8 cellular contexts compared by ENCODE assay signal in the genomic region with DNA sequence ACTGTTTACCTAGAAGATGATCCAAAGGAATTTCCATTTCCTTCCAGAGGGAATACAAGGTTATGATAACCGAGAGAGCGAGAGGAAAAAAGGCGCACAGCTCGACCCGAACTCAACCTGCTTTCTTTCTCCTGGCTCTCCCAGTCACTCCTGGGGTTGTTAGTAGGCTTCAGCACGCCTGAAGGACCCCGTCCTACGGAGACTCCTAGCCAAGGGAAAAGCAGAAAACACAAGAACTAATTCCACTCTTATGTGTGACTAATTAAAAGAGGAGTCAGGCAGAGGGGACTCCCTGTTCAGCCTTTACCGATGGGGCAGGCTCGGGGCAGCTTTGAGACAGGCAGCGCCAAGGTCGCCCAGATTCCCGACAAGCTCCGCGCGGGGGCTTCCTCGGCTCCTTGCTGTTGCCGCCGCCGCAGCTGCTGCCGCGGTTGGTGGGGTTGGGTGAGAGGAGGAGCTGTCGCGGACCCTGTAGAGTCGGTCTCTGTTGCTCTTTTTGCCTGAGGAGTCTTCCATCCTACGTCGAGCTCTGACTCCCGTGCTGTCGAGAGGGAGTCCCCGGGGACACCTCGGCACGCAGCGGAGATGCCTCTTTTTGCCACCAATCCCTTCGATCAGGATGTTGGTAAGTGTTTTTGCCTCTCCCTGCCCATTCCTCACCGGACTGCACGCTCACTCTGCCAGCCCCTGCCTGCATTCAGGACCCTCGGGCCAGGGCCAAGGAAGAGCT.
DNase-seq lines count a peak whose midpoint lies in the region; ATAC-seq and TF ChIP-seq lines count a peak whose summit lies in the region.

A gene (plus strand): TSS at position 397 of the 730 bp plus-strand sequence. CDS start 189 bp downstream, at position 586.

- H3K4me1 Mint-ChIP-seq in central memory CD8-positive, alpha-beta T cell: peaks cover 47% of the 10 kb centered on the region

- no peaks in the 10 kb centered on the region for H3K9me3 Mint-ChIP-seq in central memory CD8-positive, alpha-beta T cell

- peak within 1 kb of the TSS; percentile 98 for H3K27ac Mint-ChIP-seq in central memory CD8-positive, alpha-beta T cell (ENCODE audit: low read depth)

- H3K27me3 Mint-ChIP-seq in central memory CD8-positive, alpha-beta T cell: no peaks in the 10 kb centered on the region

- H3K36me3 Mint-ChIP-seq in central memory CD8-positive, alpha-beta T cell (ENCODE audit: insufficient read depth): peaks cover 20% of the 10 kb centered on the region

- peak; percentile 86 to 87 for DNase-seq in AML-193 (lab: John Stamatoyannopoulos, UW)
- peak; percentile 86 for DNase-seq in NCI-H446 treated with DMSO at 0.1 percent for 48 hours (lab: John Stamatoyannopoulos, UW)
- peak; percentile 91 for DNase-seq in central memory CD8-positive, alpha-beta T cell (ENCODE audit: low spot score in 2 of 2)
- peak; percentile 96 for DNase-seq in islet precursor cell
- DNase-seq in stimulated activated CD4-positive, alpha-beta T cell treated with anti-CD3 and anti-CD28 coated beads, Interleukin-12 subunit alpha, Interleukin-12 subunit beta, amount 100 ng/mL, for 48 hours (ENCODE audit: low read depth in 2 of 3, low spot score in 1 of 3): peak; percentile 85 to 95 (median 87)

- ATAC-seq in HG03378 (IDR thresholded peaks at IDR 0.05; ENCODE audit: unreplicated experiment): peak; percentile 73
- ATAC-seq in activated CD4-positive, CD25-positive, alpha-beta regulatory T cell treated with anti-CD3 and anti-CD28 coated beads, Interleukin-2, amount 50 U/mL, for 24 hours: peak; percentile 72 to 79
- ATAC-seq in central memory CD8-positive, alpha-beta T cell (replicated peaks; ENCODE audit: extremely low read depth, poor library complexity, severe bottlenecking): peak; percentile 94

- peak; percentile 75 for TF ChIP-seq POLR2A in GM19099 (IDR thresholded peaks at IDR 0.05; ENCODE audit: extremely low read depth, insufficient read length, low read depth)

- H3K4me3 Mint-ChIP-seq in central memory CD8-positive, alpha-beta T cell: peak within 1 kb of the TSS; percentile 98

Comparison
In these comparisons a context has a peak if more than half of its experiments do, and no peak if none do; other contexts are left out.
1. Peak in every context shown above with its lines: DNase-seq and ATAC-seq.